19 cellular contexts compared by ENCODE assay signal in the genomic region with DNA sequence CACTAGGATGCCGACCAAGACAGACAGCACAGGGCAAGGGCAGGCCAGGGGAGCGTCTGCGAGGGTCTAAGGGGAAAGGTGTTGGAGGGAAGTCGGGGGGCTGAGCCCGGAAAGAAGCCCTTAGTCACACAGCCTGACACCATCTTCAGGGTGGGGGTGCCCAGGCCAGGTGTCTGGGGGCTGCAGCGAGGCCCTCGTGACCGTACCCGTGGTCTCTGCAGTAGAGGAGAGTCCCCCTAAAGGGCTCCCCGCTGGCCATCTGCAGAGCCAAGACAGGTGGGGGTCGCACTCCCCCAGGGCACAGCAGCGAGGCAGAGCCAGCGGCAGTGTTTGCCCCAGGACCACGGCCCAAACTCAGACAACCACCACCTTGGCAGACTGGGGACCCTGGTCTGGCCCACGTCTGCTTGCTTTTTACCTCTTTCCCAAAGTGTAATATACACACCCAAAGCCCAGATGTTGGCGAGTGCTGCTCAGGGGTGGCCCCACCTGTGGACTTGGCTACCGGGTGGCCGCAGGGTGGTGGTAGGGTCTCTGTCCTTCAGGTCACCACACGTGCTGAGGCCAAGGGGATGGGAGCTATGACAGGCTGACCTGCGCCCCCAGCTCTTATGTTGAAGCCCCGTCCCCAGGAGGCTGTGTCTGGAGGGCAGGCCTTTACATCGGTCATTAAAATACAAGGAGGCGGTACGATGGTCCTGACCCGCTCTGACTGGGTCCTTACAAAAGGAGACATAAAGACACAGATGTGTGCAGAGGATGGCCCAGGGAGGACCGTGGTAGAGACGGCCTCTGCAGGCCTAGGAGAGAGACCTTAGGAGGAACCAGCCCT.
DNase-seq lines count a peak whose midpoint lies in the region; ATAC-seq, FAIRE-seq and TF ChIP-seq lines count a peak whose summit lies in the region.
"Had no signal": no experiment of that assay in that cellular context is flagged by ENCODE, and none has a peak within 500 bp of the region (broad histone marks: within the 10 kb centered on the region; RNA-seq: fewer than 3 reads in every experiment).

No MANE protein-coding gene starts in this region.

- H3K36me3 Mint-ChIP-seq in chondrocyte (ENCODE audit: low read depth) = no peaks in the 10 kb centered on the region
- H3K36me3 Mint-ChIP-seq: CD4-positive, alpha-beta memory T cell had no signal

- H2AK5ac ChIP-seq in neuronal stem cell (ENCODE audit: low read depth, low read length) = no peak overlapping the region

- H3K27me3 ChIP-seq in neuronal stem cell (ENCODE audit: control insufficient read depth in 3 of 3, insufficient read depth in 3 of 3, low read depth in 1 of 3, low read length in 3 of 3) (no peaks in the 10 kb centered on the region), upper lobe of right lung (no peaks in the 10 kb centered on the region), hepatocyte (no peaks in the 10 kb centered on the region)
- H3K27me3 ChIP-seq: MG63 had no signal

- no peaks in the 10 kb centered on the region for H4K20me1 ChIP-seq in hepatocyte (ENCODE audit: insufficient read depth, poor library complexity, severe bottlenecking)

- H2AFZ ChIP-seq in neuronal stem cell (ENCODE audit: low read length) (no peak overlapping the region), hepatocyte (no peak overlapping the region)

- FAIRE-seq in frontal cortex (lab: Jason Lieb, UNC) = no peak
- FAIRE-seq: GM12891, HepG2 had no signal

- no peak overlapping the region for H3K18ac ChIP-seq in neuronal stem cell (ENCODE audit: low read length)

- no peak overlapping the region for H3K4me3 ChIP-seq in neuronal stem cell (ENCODE audit: low read length in 2 of 2)
- H3K4me3 ChIP-seq in upper lobe of right lung = no peak overlapping the region
- no peak overlapping the region for H3K4me3 ChIP-seq in hepatocyte
- H3K4me3 ChIP-seq: HAP-1, MG63 had no signal

- H3K14ac ChIP-seq in neuronal stem cell (ENCODE audit: low read length) = no peak overlapping the region

- H3K27ac ChIP-seq in neuronal stem cell (replicated peaks; ENCODE audit: low read length) = no peak overlapping the region
- H3K27ac ChIP-seq in upper lobe of right lung = no peak overlapping the region
- H3K27ac ChIP-seq in hepatocyte = no peak overlapping the region

- H3K23ac ChIP-seq in neuronal stem cell (ENCODE audit: low read depth, low read length, poor library complexity) = no peak overlapping the region

- no peak overlapping the region for H3K4ac ChIP-seq in neuronal stem cell (ENCODE audit: low read length)

- H3K4me3 Mint-ChIP-seq in chondrocyte (ENCODE audit: unreplicated experiment) = no peak overlapping the region
- H3K4me3 Mint-ChIP-seq: CD4-positive, alpha-beta memory T cell had no signal

- no peak for ATAC-seq in Right ventricle myocardium superior (ENCODE audit: poor library complexity)
- no peak for ATAC-seq in upper lobe of right lung
- ATAC-seq: HepG2 had no signal

- intact Hi-C loops in cardiac septum (cut with DNase I) = no loop called here
- intact Hi-C loops in Right ventricle myocardium superior (cut with DNase I) = no loop called here
- intact Hi-C loops in upper lobe of right lung (cut with DNase I) = no loop called here

- H3K4me1 ChIP-seq in neuronal stem cell (ENCODE audit: control insufficient read depth in 2 of 2, insufficient read depth in 1 of 2, low read depth in 1 of 2, low read length in 2 of 2) (no peaks in the 10 kb centered on the region), upper lobe of right lung (no peaks in the 10 kb centered on the region), hepatocyte (ENCODE audit: insufficient read depth) (no peaks in the 10 kb centered on the region)
- H3K4me1 ChIP-seq: HAP-1 had no signal

- no peak overlapping the region for H4K8ac ChIP-seq in neuronal stem cell (ENCODE audit: low read depth, low read length)

- no peak overlapping the region for H3K4me2 ChIP-seq in neuronal stem cell (ENCODE audit: insufficient read depth, low read length, poor library complexity, severe bottlenecking)
- no peak overlapping the region for H3K4me2 ChIP-seq in hepatocyte

- H2BK15ac ChIP-seq in neuronal stem cell (ENCODE audit: low read length) = peak overlapping the region; percentile 2

- WGBS in neuronal stem cell (ENCODE audit: extremely low coverage in 2 of 2, insufficient read length in 2 of 2, insufficient replicate concordance in 1 of 2), 2 donors = no CpG with 5 or more reads among the region's 27 CpGs
- 87% methylated on average over 27 of the region's 27 CpGs for WGBS in hepatocyte (ENCODE audit: low lambda C conversion rate, missing lambda C conversion rate)

- no peak overlapping the region for H3K9ac ChIP-seq in neuronal stem cell (ENCODE audit: low read depth, low read length, poor library complexity)

- no peak overlapping the region for H3K27ac Mint-ChIP-seq in chondrocyte (ENCODE audit: unreplicated experiment)

- DNase-seq in cardiac septum (ENCODE audit: low spot score) = peak; percentile 71
- DNase-seq in Right ventricle myocardium superior = no peak
- DNase-seq in chondrocyte (ENCODE audit: low spot score) = peak; percentile 81
- DNase-seq in neuronal stem cell (ENCODE audit: low spot score) = no peak
- DNase-seq in upper lobe of right lung = peak; percentile 46
- no peak for DNase-seq in hepatocyte (ENCODE audit: low spot score)
- no peak for DNase-seq in NCI-H1694 treated with DMSO at 0.1 percent for 48 hours (lab: John Stamatoyannopoulos, UW)
- DNase-seq in frontal cortex (ENCODE audit: low spot score in 2 of 2) = no peak
- DNase-seq: AML-193; CD4-positive, alpha-beta memory T cell; DMS79; MG63; NCI-H1092 treated with DMSO at 0.1 percent for 48 hours; NCI-H1694; NCI-H446 treated with DMSO at 0.1 percent for 48 hours; NCI-H748 treated with DMSO at 0.1 percent for 48 hours had no signal

- peaks cover 9 to 30% of the 10 kb centered on the region in 2 donors for H3K9me3 ChIP-seq in neuronal stem cell (replicated peaks in 1 of 2; ENCODE audit: control insufficient read depth in 2 of 2, insufficient read depth in 1 of 2, low read depth in 1 of 2, low read length in 2 of 2)
- H3K9me3 ChIP-seq in upper lobe of right lung = no peaks in the 10 kb centered on the region
- H3K9me3 ChIP-seq in hepatocyte (ENCODE audit: low read depth) = no peaks in the 10 kb centered on the region
- H3K9me3 ChIP-seq: HAP-1, MG63 had no signal

- no peak overlapping the region for H4K91ac ChIP-seq in neuronal stem cell (ENCODE audit: low read depth, low read length, poor library complexity)

- H3K27me3 Mint-ChIP-seq in chondrocyte (ENCODE audit: low read depth) = peaks cover 1% of the 10 kb centered on the region
- H3K27me3 Mint-ChIP-seq: CD4-positive, alpha-beta memory T cell had no signal

- H3K9me2 ChIP-seq in hepatocyte (replicated peaks; ENCODE audit: insufficient read depth) = no peaks in the 10 kb centered on the region

- peaks cover 2% of the 10 kb centered on the region for H3K79me1 ChIP-seq in neuronal stem cell (ENCODE audit: low read depth, low read length)

- H3K36me3 ChIP-seq in neuronal stem cell (replicated peaks in 1 of 2; ENCODE audit: control insufficient read depth in 2 of 2, insufficient read depth in 2 of 2, low read length in 2 of 2) = no peaks in the 10 kb centered on the region
- H3K36me3 ChIP-seq in upper lobe of right lung = no peaks in the 10 kb centered on the region
- no peaks in the 10 kb centered on the region for H3K36me3 ChIP-seq in hepatocyte (replicated peaks; ENCODE audit: insufficient read depth, low read depth)
- H3K36me3 ChIP-seq: HAP-1, MG63 had no signal

- H2BK120ac ChIP-seq in neuronal stem cell (ENCODE audit: low read depth, low read length) = no peak overlapping the region

- TF ChIP-seq CTCF in chondrocyte (IDR thresholded peaks at IDR 0.05) = no peak
- TF ChIP-seq CTCF in upper lobe of right lung (IDR thresholded peaks at IDR 0.05) = no peak
- no peak for TF ChIP-seq CTCF in hepatocyte (IDR thresholded peaks at IDR 0.05; ENCODE audit: poor library complexity)

- no peaks in the 10 kb centered on the region for H3K4me1 Mint-ChIP-seq in chondrocyte (ENCODE audit: low read depth)

- no peaks in the 10 kb centered on the region for H3K79me2 ChIP-seq in hepatocyte

- H3K9me3 Mint-ChIP-seq in chondrocyte (ENCODE audit: low read depth) = no peaks in the 10 kb centered on the region

- H2BK12ac ChIP-seq in neuronal stem cell (ENCODE audit: low read length) = no peak overlapping the region

- no peak overlapping the region for H2BK5ac ChIP-seq in neuronal stem cell (ENCODE audit: low read length)

Comparison
In these comparisons a context has a peak if more than half of its experiments do, and no peak if none do; other contexts are left out.
1. DNase-seq: peak in cardiac septum (single experiment), chondrocyte (single experiment) and upper lobe of right lung (single experiment); none in Right ventricle myocardium superior (single experiment), neuronal stem cell (single experiment), hepatocyte (single experiment), NCI-H1694 treated with DMSO at 0.1 percent for 48 hours (single experiment) and frontal cortex (0 of 2).